13 cellular contexts compared by ENCODE assay signal in the genomic region with DNA sequence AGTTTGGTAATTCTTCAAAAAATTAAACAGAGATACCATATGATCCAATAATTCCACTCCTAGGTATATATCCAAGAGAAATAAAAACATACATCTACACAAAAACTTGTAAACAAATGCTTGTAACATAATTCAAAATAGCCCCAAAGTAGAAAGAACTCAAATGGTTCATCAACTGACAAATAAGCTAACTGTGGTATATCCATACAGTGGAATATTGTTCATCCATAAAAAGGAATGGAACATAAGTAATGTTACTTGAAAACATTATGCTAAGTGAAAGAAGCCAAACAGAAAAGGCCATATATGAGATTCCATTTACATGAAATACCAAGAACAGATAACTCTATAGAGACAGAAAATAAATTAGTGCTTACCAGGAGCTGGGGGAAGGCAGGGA.
"Had no signal": no experiment of that assay in that cellular context is flagged by ENCODE, and none has a peak within 500 bp of the region (broad histone marks: within the 10 kb centered on the region; RNA-seq: fewer than 3 reads in every experiment).

No MANE protein-coding gene starts in this region.

- ATAC-seq: stimulated activated memory B cell treated with anti-CD40 and anti-IgM and Interleukin-4, amounts not matched to agents 10 μg/mL and 1 μg/mL and 100 μg/mL, for 72 hours; T-helper 17 cell had no signal

- H3K4me3 ChIP-seq: cardiac muscle cell, esophagus squamous epithelium, hepatocyte, tibial nerve, uterus had no signal

- H3K36me3 ChIP-seq: uterus had no signal

- H3K27me3 ChIP-seq: cardiac muscle cell, esophagus squamous epithelium, hepatocyte, uterus had no signal

- H3K9me3 Mint-ChIP-seq: stimulated activated memory B cell treated with anti-CD40 and anti-IgM and Interleukin-4, amounts not matched to agents 10 μg/mL and 1 μg/mL and 100 μg/mL, for 72 hours had no signal

- DNase-seq: activated naive CD4-positive, alpha-beta T cell; activated T-cell treated with anti-CD3 and anti-CD28 coated beads, Interleukin-2, amount 50 U/mL, for 1 hour; esophagus squamous epithelium; nucleus accumbens; stimulated activated CD4-positive, alpha-beta T cell treated with anti-CD3 and anti-CD28 coated beads, Interleukin-2, amount 100 ng/mL, for 48 hours; substantia nigra; T-helper 17 cell; uterus had no signal

- H3K27ac Mint-ChIP-seq: nephron, T-helper 17 cell had no signal

- H3K27me3 Mint-ChIP-seq: stimulated activated memory B cell treated with anti-CD40 and anti-IgM and Interleukin-4, amounts not matched to agents 10 μg/mL and 1 μg/mL and 100 μg/mL, for 72 hours; T-helper 17 cell had no signal

- H3K4me1 ChIP-seq: esophagus squamous epithelium, tibial nerve, uterus had no signal

- H3K4me3 Mint-ChIP-seq: nephron; stimulated activated memory B cell treated with anti-CD40 and anti-IgM and Interleukin-4, amounts not matched to agents 10 μg/mL and 1 μg/mL and 100 μg/mL, for 72 hours; T-helper 17 cell had no signal

- H3K9me3 ChIP-seq: esophagus squamous epithelium, tibial nerve, uterus had no signal

- H3K4me1 Mint-ChIP-seq: nephron had no signal

- H3K27ac ChIP-seq: cardiac muscle cell, esophagus squamous epithelium, hepatocyte, tibial nerve, uterus had no signal

- H3K4me2 ChIP-seq: hepatocyte had no signal
